8 cellular contexts compared by ENCODE assay signal in the genomic region with DNA sequence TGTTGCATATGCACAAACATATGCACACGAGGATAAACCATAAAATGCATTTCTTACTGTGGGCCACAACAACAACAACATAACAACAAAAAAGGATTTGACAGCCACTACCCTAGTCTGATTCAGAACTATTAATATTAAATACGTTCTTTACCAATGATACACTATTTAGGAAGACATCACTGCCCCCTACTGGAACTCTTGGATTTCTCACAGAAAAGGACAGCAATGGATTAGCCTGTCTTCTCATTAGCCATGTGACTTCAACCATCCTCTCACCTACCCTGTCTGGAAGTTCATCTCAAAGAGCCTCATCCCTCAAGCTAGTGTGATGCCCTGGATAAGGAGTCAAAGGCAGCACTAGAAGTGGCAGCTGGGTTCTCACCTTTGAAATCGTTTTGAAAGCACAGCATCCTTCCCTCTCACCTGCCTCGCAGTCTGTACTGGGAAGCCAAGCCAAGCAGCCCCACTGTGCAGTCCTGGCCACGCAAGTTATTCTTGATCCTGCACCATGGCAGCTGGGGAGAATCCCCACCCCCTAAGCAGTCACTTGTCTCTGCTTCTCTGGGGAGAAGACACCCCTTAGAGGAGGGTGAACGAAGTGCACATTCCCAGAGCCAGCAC.
DNase-seq lines count a peak whose midpoint lies in the region; ATAC-seq and TF ChIP-seq lines count a peak whose summit lies in the region.

No MANE protein-coding gene starts in this region.

- H3K4me1 ChIP-seq in PC-9 (replicated peaks; ENCODE audit: insufficient read depth): peaks cover 46% of the 10 kb centered on the region

- TF ChIP-seq CTCF in C4-2B (conservative IDR thresholded peaks at IDR 0.05): peak; percentile 84
- no peak for TF ChIP-seq CTCF in GM13976 (IDR thresholded peaks at IDR 0.05; ENCODE audit: borderline replicate concordance, control extremely low read depth, extremely low read depth, insufficient read depth, missing control alignments)
- TF ChIP-seq CTCF in PC-9 (conservative IDR thresholded peaks at IDR 0.05): peak; percentile 85

- no peaks in the 10 kb centered on the region for H4K20me1 ChIP-seq in PC-9 (ENCODE audit: insufficient read depth)

- POLR2A ChIA-PET in PC-9 (lab: Charles Lee; ENCODE audit: unreplicated experiment): interaction anchor here (0.7 kb wide), 1 partner anchor 136 kb away, joined by 3 read pairs; no protein-coding TSS in a partner anchor

- H3K4me3 ChIP-seq in PC-9: no peak overlapping the region

- no peak overlapping the region for H2AFZ ChIP-seq in PC-9

- no TSS peak for BruUV-seq in PC-9 (replicated peaks; lab: Mats Ljungman, UMichigan)

- H3K27ac ChIP-seq in C4-2B: peak overlapping the region; percentile 15; the same call in 1 of the 2 replicates
- no peak overlapping the region for H3K27ac ChIP-seq in PC-9

- no peaks in the 10 kb centered on the region; the same call in 1 of the 2 replicates for H3K36me3 ChIP-seq in PC-9 (ENCODE audit: low read depth)

- H3K9me3 ChIP-seq in PC-9 (ENCODE audit: insufficient read depth, low read depth): no peaks in the 10 kb centered on the region

- in situ Hi-C loops in GM13976 (cut with MboI; ENCODE audit: low sequenced_read_pairs, unreplicated experiment): no loop called here

- no peaks in the 10 kb centered on the region for H3K79me2 ChIP-seq in PC-9 (ENCODE audit: low read depth)

- H3K9me2 ChIP-seq in PC-9 (ENCODE audit: insufficient read depth): no peaks in the 10 kb centered on the region

- H3K4me2 ChIP-seq in PC-9: no peak overlapping the region

- peaks cover 21% of the 10 kb centered on the region for H3F3A ChIP-seq in PC-9 (ENCODE audit: insufficient read depth, low read depth)

- no peaks in the 10 kb centered on the region for H3K27me3 ChIP-seq in PC-9 (ENCODE audit: insufficient read depth, low read depth)

- DNase-seq in GM13976 (ENCODE audit: low spot score) (peak; percentile 33), PC-9 (peak; percentile 46 to 54), dermis microvascular lymphatic vessel endothelial cell (ENCODE audit: low read depth in 2 of 2) (peak; percentile 77 to 82), midbrain (lab: John Stamatoyannopoulos, UW) (peak; percentile 66), mesenteric fat pad (ENCODE audit: low spot score) (no peak)

- peak; percentile 65 for ATAC-seq in HG03442 (IDR thresholded peaks at IDR 0.05; ENCODE audit: unreplicated experiment)
- no peak for ATAC-seq in GM19463 (IDR thresholded peaks at IDR 0.05; ENCODE audit: unreplicated experiment)

- intact Hi-C loops in PC-9 (cut with micrococcal nuclease; ENCODE audit: unreplicated experiment): loop anchor here (1.0 to 2.0 kb wide), 5 partner anchors 33 to 265 kb away; no protein-coding TSS in a partner anchor

- CTCF ChIA-PET in PC-9 (lab: Charles Lee): interaction anchor here (0.6 to 1.2 kb wide), 4 partner anchors 40 to 170 kb away, joined by 3 to 4 read pairs (median 4); no protein-coding TSS in a partner anchor
